In the genomic region with DNA sequence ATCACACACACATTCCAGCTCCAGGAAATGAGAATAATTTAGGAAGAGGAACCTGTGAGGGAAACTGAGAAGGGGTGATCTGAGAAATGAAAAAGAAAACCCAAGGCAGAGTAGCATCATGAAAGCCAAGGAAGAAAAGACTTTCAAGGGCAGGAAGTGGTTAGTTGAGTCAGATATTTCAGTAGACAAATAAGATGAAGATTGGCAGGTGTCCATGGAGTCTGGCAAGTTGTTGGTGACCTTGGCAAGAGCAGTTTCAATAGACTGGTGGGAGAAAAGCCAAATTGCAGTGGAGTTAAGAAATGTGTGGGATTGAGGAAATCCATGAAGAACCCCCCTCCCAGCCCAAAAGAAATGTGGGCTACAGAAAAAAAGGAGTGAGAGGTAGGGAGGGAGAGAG, we compare ENCODE assay signal across 1 cellular context.
TF ChIP-seq lines count a peak whose summit lies in the region.

No MANE protein-coding gene starts in this region.

TF ChIP-seq in liver, 16 proteins besides CTCF, POLR2A, EP300 and RAD21 (continued from another document):
- TF ChIP-seq, protein P1, sequence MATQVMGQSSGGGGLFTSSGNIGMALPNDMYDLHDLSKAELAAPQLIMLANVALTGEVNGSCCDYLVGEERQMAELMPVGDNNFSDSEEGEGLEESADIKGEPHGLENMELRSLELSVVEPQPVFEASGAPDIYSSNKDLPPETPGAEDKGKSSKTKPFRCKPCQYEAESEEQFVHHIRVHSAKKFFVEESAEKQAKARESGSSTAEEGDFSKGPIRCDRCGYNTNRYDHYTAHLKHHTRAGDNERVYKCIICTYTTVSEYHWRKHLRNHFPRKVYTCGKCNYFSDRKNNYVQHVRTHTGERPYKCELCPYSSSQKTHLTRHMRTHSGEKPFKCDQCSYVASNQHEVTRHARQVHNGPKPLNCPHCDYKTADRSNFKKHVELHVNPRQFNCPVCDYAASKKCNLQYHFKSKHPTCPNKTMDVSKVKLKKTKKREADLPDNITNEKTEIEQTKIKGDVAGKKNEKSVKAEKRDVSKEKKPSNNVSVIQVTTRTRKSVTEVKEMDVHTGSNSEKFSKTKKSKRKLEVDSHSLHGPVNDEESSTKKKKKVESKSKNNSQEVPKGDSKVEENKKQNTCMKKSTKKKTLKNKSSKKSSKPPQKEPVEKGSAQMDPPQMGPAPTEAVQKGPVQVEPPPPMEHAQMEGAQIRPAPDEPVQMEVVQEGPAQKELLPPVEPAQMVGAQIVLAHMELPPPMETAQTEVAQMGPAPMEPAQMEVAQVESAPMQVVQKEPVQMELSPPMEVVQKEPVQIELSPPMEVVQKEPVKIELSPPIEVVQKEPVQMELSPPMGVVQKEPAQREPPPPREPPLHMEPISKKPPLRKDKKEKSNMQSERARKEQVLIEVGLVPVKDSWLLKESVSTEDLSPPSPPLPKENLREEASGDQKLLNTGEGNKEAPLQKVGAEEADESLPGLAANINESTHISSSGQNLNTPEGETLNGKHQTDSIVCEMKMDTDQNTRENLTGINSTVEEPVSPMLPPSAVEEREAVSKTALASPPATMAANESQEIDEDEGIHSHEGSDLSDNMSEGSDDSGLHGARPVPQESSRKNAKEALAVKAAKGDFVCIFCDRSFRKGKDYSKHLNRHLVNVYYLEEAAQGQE (IDR thresholded peaks at IDR 0.05) = no peak
- TF ChIP-seq, protein P2, sequence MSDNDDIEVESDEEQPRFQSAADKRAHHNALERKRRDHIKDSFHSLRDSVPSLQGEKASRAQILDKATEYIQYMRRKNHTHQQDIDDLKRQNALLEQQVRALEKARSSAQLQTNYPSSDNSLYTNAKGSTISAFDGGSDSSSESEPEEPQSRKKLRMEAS (IDR thresholded peaks at IDR 0.05) = no peak
- TF ChIP-seq NR2F2 (IDR thresholded peaks at IDR 0.05) = no peak
- peak; percentile 13 to 29 for TF ChIP-seq RXRA (IDR thresholded peaks at IDR 0.05)
- TF ChIP-seq JUND (IDR thresholded peaks at IDR 0.05) = no peak
- peak; percentile 34 to 36 for TF ChIP-seq HNF4A (conservative IDR thresholded peaks at IDR 0.05)
- no peak for TF ChIP-seq FOXA2 (IDR thresholded peaks at IDR 0.05)
- no peak for TF ChIP-seq TAF1 (conservative IDR thresholded peaks at IDR 0.05)
- TF ChIP-seq, protein P3, sequence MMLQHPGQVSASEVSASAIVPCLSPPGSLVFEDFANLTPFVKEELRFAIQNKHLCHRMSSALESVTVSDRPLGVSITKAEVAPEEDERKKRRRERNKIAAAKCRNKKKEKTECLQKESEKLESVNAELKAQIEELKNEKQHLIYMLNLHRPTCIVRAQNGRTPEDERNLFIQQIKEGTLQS (IDR thresholded peaks at IDR 0.05) = no peak
- no peak for TF ChIP-seq HNF4G (IDR thresholded peaks at IDR 0.05)
